In the genomic region with DNA sequence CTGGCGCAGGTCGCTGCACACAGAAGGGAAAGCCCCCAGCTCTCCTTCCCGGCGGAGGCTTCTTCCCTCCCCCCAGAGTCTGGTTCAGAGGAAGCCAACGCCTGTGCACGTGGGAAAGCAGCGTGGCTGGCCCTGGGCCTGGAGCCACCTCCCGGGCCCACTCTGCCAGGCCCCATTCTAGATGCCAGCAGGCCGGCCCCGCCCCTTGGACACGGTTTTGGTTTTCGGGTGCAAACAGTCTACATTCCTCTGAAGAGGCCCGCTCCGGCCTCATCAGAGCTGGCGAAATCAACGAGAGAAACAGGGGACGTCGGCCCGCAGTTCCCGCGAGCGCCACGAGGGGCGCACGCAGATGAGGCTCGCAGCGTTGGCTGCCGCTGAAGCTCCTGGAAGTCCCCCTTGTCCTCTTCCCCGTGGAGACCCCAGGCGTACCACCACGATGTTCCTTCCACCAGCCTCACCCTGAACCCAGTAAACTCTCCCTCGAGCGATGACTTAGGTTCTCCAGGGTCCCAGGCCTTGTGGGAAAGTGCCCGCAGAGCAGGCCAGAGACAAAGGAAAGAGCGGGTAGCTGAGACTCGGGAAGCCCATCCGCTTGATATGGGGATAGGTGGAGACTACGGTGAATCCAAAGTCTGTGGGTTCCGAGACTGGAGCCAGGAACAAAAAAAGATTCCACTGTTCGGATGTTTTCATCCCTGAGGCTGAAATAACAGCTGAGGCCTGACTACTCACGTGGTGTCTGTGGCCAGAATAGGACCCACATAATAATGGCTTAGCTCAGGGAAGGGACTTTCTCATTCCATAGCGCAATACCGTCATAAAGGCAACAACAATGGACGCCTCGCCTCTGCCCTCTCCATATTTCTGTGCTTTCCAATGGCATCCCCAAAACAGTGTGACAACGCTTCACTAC, we compare ENCODE assay signal across 8 cellular contexts.
DNase-seq lines count a peak whose midpoint lies in the region; ATAC-seq and TF ChIP-seq lines count a peak whose summit lies in the region.

No MANE protein-coding gene starts in this region.

- no peaks in the 10 kb centered on the region for H3K4me1 Mint-ChIP-seq in activated CD8-positive, alpha-beta T cell treated with anti-CD3 and anti-CD28 coated beads for 36 hours (ENCODE audit: low read depth)
- H3K4me1 Mint-ChIP-seq in memory B cell = peaks cover 2% of the 10 kb centered on the region

- CTCF ChIA-PET in activated CD8-positive, alpha-beta T cell treated with anti-CD3 and anti-CD28 coated beads for 36 hours (lab: Charles Lee) = interaction anchor here (0.7 to 2.5 kb wide), 32 partner anchors 9 to 1768 kb away, joined by 3 to 10 read pairs (median 4); no protein-coding TSS in a partner anchor

- H3K4me3 Mint-ChIP-seq in activated CD8-positive, alpha-beta T cell treated with anti-CD3 and anti-CD28 coated beads for 36 hours = peak overlapping the region; percentile 38
- H3K4me3 Mint-ChIP-seq in memory B cell = peak overlapping the region; percentile 50

- ATAC-seq in GM21526 (IDR thresholded peaks at IDR 0.05; ENCODE audit: low FRiP score, unreplicated experiment) (peak; percentile 94), memory B cell (ENCODE audit: low read depth) (peak; percentile 77), GM18520 (IDR thresholded peaks at IDR 0.05; ENCODE audit: unreplicated experiment) (no peak)
- ATAC-seq in activated CD8-positive, alpha-beta T cell treated with anti-CD3 and anti-CD28 coated beads for 36 hours = peak; percentile 89

- DNase-seq in COLO668 (lab: John Stamatoyannopoulos, UW; ENCODE audit: unreplicated experiment) = peak; percentile 40
- DNase-seq in HuH-7.5 (ENCODE audit: low spot score) = peak; percentile 18
- DNase-seq in activated CD8-positive, alpha-beta T cell treated with anti-CD3 and anti-CD28 coated beads for 36 hours = peak; percentile 75
- DNase-seq in effector CD4-positive, alpha-beta T cell = peak; percentile 8
- DNase-seq in memory B cell (ENCODE audit: low spot score in 2 of 2) = peak; percentile 30 to 57
- peak; percentile 35 for DNase-seq in stimulated activated CD8-positive, alpha-beta memory T cell treated with anti-CD3 and anti-CD28 coated beads, Interleukin-15, amount 100 ng/mL, for 24 hours (ENCODE audit: low read depth)

- POLR2A ChIA-PET in activated CD8-positive, alpha-beta T cell treated with anti-CD3 and anti-CD28 coated beads for 36 hours (lab: Charles Lee) = no interaction called here

- no peaks in the 10 kb centered on the region for H3K9me3 Mint-ChIP-seq in activated CD8-positive, alpha-beta T cell treated with anti-CD3 and anti-CD28 coated beads for 36 hours
- no peaks in the 10 kb centered on the region for H3K9me3 Mint-ChIP-seq in memory B cell

- H3K27me3 Mint-ChIP-seq in activated CD8-positive, alpha-beta T cell treated with anti-CD3 and anti-CD28 coated beads for 36 hours = peaks cover 17% of the 10 kb centered on the region
- H3K27me3 Mint-ChIP-seq in memory B cell = peaks cover 11% of the 10 kb centered on the region

- no peaks in the 10 kb centered on the region for H3K36me3 Mint-ChIP-seq in activated CD8-positive, alpha-beta T cell treated with anti-CD3 and anti-CD28 coated beads for 36 hours (ENCODE audit: low read depth)
- no peaks in the 10 kb centered on the region for H3K36me3 Mint-ChIP-seq in memory B cell

- intact Hi-C loops in activated CD8-positive, alpha-beta T cell treated with anti-CD3 and anti-CD28 coated beads for 36 hours (cut with micrococcal nuclease) = no loop called here

- H3K27ac Mint-ChIP-seq in activated CD8-positive, alpha-beta T cell treated with anti-CD3 and anti-CD28 coated beads for 36 hours = no peak overlapping the region
- no peak overlapping the region for H3K27ac Mint-ChIP-seq in memory B cell

- peak; percentile 95 for TF ChIP-seq CTCF in activated CD8-positive, alpha-beta T cell treated with anti-CD3 and anti-CD28 coated beads for 36 hours (IDR thresholded peaks at IDR 0.05)

Comparison
In these comparisons a context has a peak if more than half of its experiments do, and no peak if none do; other contexts are left out.
1. DNase-seq: peak in every context shown above with its lines; median percentile 75 in activated CD8-positive, alpha-beta T cell treated with anti-CD3 and anti-CD28 coated beads for 36 hours; 44 in memory B cell; 40 in COLO668; 35 in stimulated activated CD8-positive, alpha-beta memory T cell treated with anti-CD3 and anti-CD28 coated beads, Interleukin-15, amount 100 ng/mL, for 24 hours; 18 in HuH-7.5; 8 in effector CD4-positive, alpha-beta T cell.